ENCODE assay signal across 12 cellular contexts in genomic region chr3:180267202-180267843, GRCh38.
DNase-seq lines count a peak whose midpoint lies in the region; ATAC-seq, FAIRE-seq and TF ChIP-seq lines count a peak whose summit lies in the region.
"Had no signal": no experiment of that assay in that cellular context is flagged by ENCODE, and none has a peak within 500 bp of the region (broad histone marks: within the 10 kb centered on the region; RNA-seq: fewer than 3 reads in every experiment).

No MANE protein-coding gene starts in this region.

- H3K4me1 Mint-ChIP-seq in activated CD8-positive, alpha-beta T cell treated with anti-CD3 and anti-CD28 coated beads for 36 hours (ENCODE audit: low read depth), result peaks cover 5% of the 10 kb centered on the region

- H3K36me3 Mint-ChIP-seq in activated CD8-positive, alpha-beta T cell treated with anti-CD3 and anti-CD28 coated beads for 36 hours (ENCODE audit: low read depth), result no peaks in the 10 kb centered on the region
- H3K36me3 Mint-ChIP-seq: type B pancreatic cell had no signal

- peaks cover 3% of the 10 kb centered on the region for H3K9me3 ChIP-seq in WERI-Rb-1 (ENCODE audit: severe bottlenecking)
- H3K9me3 ChIP-seq in SJCRH30 (replicated peaks), result no peaks in the 10 kb centered on the region
- H3K9me3 ChIP-seq: right lobe of liver had no signal

- intact Hi-C loops in activated CD8-positive, alpha-beta T cell treated with anti-CD3 and anti-CD28 coated beads for 36 hours (cut with micrococcal nuclease), result no loop called here

- peak; percentile 99 for ATAC-seq in GM21360 (IDR thresholded peaks at IDR 0.05; ENCODE audit: unreplicated experiment)
- ATAC-seq in HG03139 (IDR thresholded peaks at IDR 0.05; ENCODE audit: unreplicated experiment), result peak; percentile 100
- peak; percentile 67 for ATAC-seq in activated CD8-positive, alpha-beta T cell treated with anti-CD3 and anti-CD28 coated beads for 36 hours

- no peaks in the 10 kb centered on the region for H3K4me1 ChIP-seq in SJCRH30
- H3K4me1 ChIP-seq: right lobe of liver had no signal

- H3K36me3 ChIP-seq in WERI-Rb-1 (no peaks in the 10 kb centered on the region), SJCRH30 (no peaks in the 10 kb centered on the region)
- H3K36me3 ChIP-seq: right lobe of liver had no signal

- no peak for TF ChIP-seq POLR2A in GM12892 (IDR thresholded peaks at IDR 0.05; ENCODE audit: low read depth, low read length)

- no peaks in the 10 kb centered on the region for H3K27me3 ChIP-seq in WERI-Rb-1 (ENCODE audit: insufficient read depth, low read depth, severe bottlenecking)
- no peaks in the 10 kb centered on the region for H3K27me3 ChIP-seq in SJCRH30
- H3K27me3 ChIP-seq: right lobe of liver had no signal

- DNase-seq in GM12892 (ENCODE audit: insufficient read length), result no peak
- DNase-seq in activated CD8-positive, alpha-beta T cell treated with anti-CD3 and anti-CD28 coated beads for 36 hours, result no peak
- no peak for DNase-seq in COLO829 (ENCODE audit: low spot score)
- DNase-seq in hypothalamus (lab: John Stamatoyannopoulos, UW), result no peak
- no peak for DNase-seq in WERI-Rb-1
- no peak for DNase-seq in SJCRH30
- DNase-seq: activated effector memory CD4-positive, alpha-beta T cell treated with Interleukin-2 at 50 U/mL for 16 hours; NCI-H526 treated with DMSO at 0.1 percent for 48 hours; right lobe of liver had no signal

- peak; percentile 93 for FAIRE-seq in GM12892 (lab: Jason Lieb, UNC)

- H3K4me3 Mint-ChIP-seq in activated CD8-positive, alpha-beta T cell treated with anti-CD3 and anti-CD28 coated beads for 36 hours, result no peak overlapping the region
- H3K4me3 Mint-ChIP-seq: type B pancreatic cell had no signal

- peaks cover 5% of the 10 kb centered on the region for H3K9me3 Mint-ChIP-seq in activated CD8-positive, alpha-beta T cell treated with anti-CD3 and anti-CD28 coated beads for 36 hours

- H3K27ac ChIP-seq in WERI-Rb-1 (no peak overlapping the region), SJCRH30 (no peak overlapping the region)
- H3K27ac ChIP-seq: right lobe of liver had no signal

- H3K27me3 Mint-ChIP-seq in activated CD8-positive, alpha-beta T cell treated with anti-CD3 and anti-CD28 coated beads for 36 hours, result no peaks in the 10 kb centered on the region
- H3K27me3 Mint-ChIP-seq: type B pancreatic cell had no signal

- CTCF ChIA-PET in activated CD8-positive, alpha-beta T cell treated with anti-CD3 and anti-CD28 coated beads for 36 hours (lab: Charles Lee), result no interaction called here

- POLR2A ChIA-PET in activated CD8-positive, alpha-beta T cell treated with anti-CD3 and anti-CD28 coated beads for 36 hours (lab: Charles Lee), result no interaction called here

- TF ChIP-seq CTCF in activated CD8-positive, alpha-beta T cell treated with anti-CD3 and anti-CD28 coated beads for 36 hours (IDR thresholded peaks at IDR 0.05), result no peak
- TF ChIP-seq CTCF in WERI-Rb-1 (IDR thresholded peaks at IDR 0.05; ENCODE audit: low read depth, low read length), result no peak

- no peak overlapping the region for H3K27ac Mint-ChIP-seq in activated CD8-positive, alpha-beta T cell treated with anti-CD3 and anti-CD28 coated beads for 36 hours
- H3K27ac Mint-ChIP-seq: type B pancreatic cell had no signal

- no peak overlapping the region for H3K4me3 ChIP-seq in WERI-Rb-1 (ENCODE audit: low read depth, low read length)
- H3K4me3 ChIP-seq in SJCRH30, result no peak overlapping the region
- H3K4me3 ChIP-seq: right lobe of liver had no signal
